8 cellular contexts compared by ENCODE assay signal in genomic region chr7:102479982-102480637, GRCh38. TPM values are rescaled to one million over a fixed set of nuclear protein-coding genes. Genes with fewer than 3 reads are reported as not detected.
DNase-seq lines count a peak whose midpoint lies in the region; ATAC-seq, FAIRE-seq and TF ChIP-seq lines count a peak whose summit lies in the region.
"Not testable (repeated sequence)": the region's sequence is repeated elsewhere in the genome, so short reads cannot be mapped to it uniquely, and the experiment has no call there.

No MANE protein-coding gene starts in this region.

- H3K27ac ChIP-seq in endothelial cell of umbilical vein (ENCODE audit: insufficient read depth, low read depth, low read length); osteoblast (ENCODE audit: low read depth, low read length); stomach: not testable (repeated sequence)

- ATAC-seq in WTC11; activated naive CD4-positive, alpha-beta T cell treated with anti-CD3 and anti-CD28 coated beads, Interleukin-2, amount 50 U/mL, for 72 hours: not testable (repeated sequence)

- POLR2A ChIA-PET in WTC11 (lab: Charles Lee); endothelial cell of umbilical vein (lab: Charles Lee): not testable (repeated sequence)

- intact Hi-C loops in endothelial cell of umbilical vein (cut with micrococcal nuclease); stomach (cut with DNase I; ENCODE audit: low total_unique reads): not testable (repeated sequence)

- not testable (repeated sequence) for H3K27me3 Mint-ChIP-seq in HFFc6 (ENCODE audit: insufficient read depth); WTC11 (ENCODE audit: low read depth); immature natural killer cell (ENCODE audit: low read depth in 3 of 3)

- not testable (repeated sequence) for H3K79me2 ChIP-seq in endothelial cell of umbilical vein (ENCODE audit: control insufficient read depth, insufficient read depth, low read length); osteoblast (ENCODE audit: insufficient read depth, low read length)

- not testable (repeated sequence) for H3K36me3 ChIP-seq in endothelial cell of umbilical vein (ENCODE audit: control insufficient read depth in 2 of 2, extremely low read depth in 1 of 2, insufficient read depth in 2 of 2, low read length in 2 of 2); osteoblast (ENCODE audit: insufficient read depth, low read length); stomach

- H3K36me3 Mint-ChIP-seq in HFFc6 (ENCODE audit: low read depth); WTC11; activated naive CD4-positive, alpha-beta T cell treated with anti-CD3 and anti-CD28 coated beads, Interleukin-2, amount 50 U/mL, for 72 hours; immature natural killer cell: not testable (repeated sequence)

- dilution Hi-C loops in endothelial cell of umbilical vein (cut with MboI; ENCODE audit: extremely low pct_ligation_motif_present, low sequenced_read_pairs): not testable (repeated sequence)

- not testable (repeated sequence) for H3K27ac Mint-ChIP-seq in HFFc6; WTC11; activated naive CD4-positive, alpha-beta T cell treated with anti-CD3 and anti-CD28 coated beads, Interleukin-2, amount 50 U/mL, for 72 hours; immature natural killer cell

- not testable (repeated sequence) for H3K9me1 ChIP-seq in endothelial cell of umbilical vein (replicated peaks; ENCODE audit: control insufficient read depth, extremely low read depth, insufficient read depth, low read length)

- H3K9me3 ChIP-seq in endothelial cell of umbilical vein (replicated peaks; ENCODE audit: control insufficient read depth, insufficient read depth, low read length); osteoblast (ENCODE audit: low read depth, low read length); stomach: not testable (repeated sequence)

- TF ChIP-seq EP300 in stomach (IDR thresholded peaks at IDR 0.05): not testable (repeated sequence)

- not testable (repeated sequence) for H3K27me3 ChIP-seq in endothelial cell of umbilical vein (ENCODE audit: control insufficient read depth in 2 of 2, insufficient read depth in 2 of 2, low read length in 2 of 2); osteoblast (ENCODE audit: insufficient read depth, low read length); stomach

- not testable (repeated sequence) for H3K9me3 Mint-ChIP-seq in HFFc6; WTC11; activated naive CD4-positive, alpha-beta T cell treated with anti-CD3 and anti-CD28 coated beads, Interleukin-2, amount 50 U/mL, for 72 hours; immature natural killer cell

- not testable (repeated sequence) for H3K4me3 Mint-ChIP-seq in HFFc6, WTC11
- H3K4me3 Mint-ChIP-seq in immature natural killer cell: peak overlapping the region in 1 of 5 donors; percentile 19

- FAIRE-seq in endothelial cell of umbilical vein (lab: Jason Lieb, UNC): not testable (repeated sequence)

- not testable (repeated sequence) for DNase-seq in AG09309 (ENCODE audit: low read depth); endothelial cell of umbilical vein (ENCODE audit: low read depth, low spot score); osteoblast (ENCODE audit: insufficient read length, low spot score, missing footprints)
- peak; percentile 52 for DNase-seq in HFFc6
- DNase-seq in WTC11 (ENCODE audit: low spot score): peak; percentile 84
- DNase-seq in activated naive CD4-positive, alpha-beta T cell treated with anti-CD3 and anti-CD28 coated beads, Interleukin-2, amount 50 U/mL, for 72 hours (ENCODE audit: low spot score in 2 of 2): peak; percentile 45 to 60
- peak in 2 of 3 donors; percentile 23 to 24 for DNase-seq in immature natural killer cell
- peak; percentile 59 for DNase-seq in stomach

- H3K4me1 Mint-ChIP-seq in HFFc6 (ENCODE audit: low read depth); WTC11; immature natural killer cell: not testable (repeated sequence)

- not testable (repeated sequence) for H3K9ac ChIP-seq in endothelial cell of umbilical vein (replicated peaks; ENCODE audit: extremely low read depth, insufficient read depth, low read length)

- not testable (repeated sequence) for BruUV-seq in endothelial cell of umbilical vein (replicated peaks; lab: Mats Ljungman, UMichigan)

- not testable (repeated sequence) for H3K4me1 ChIP-seq in endothelial cell of umbilical vein (ENCODE audit: control insufficient read depth, extremely low read depth, insufficient read depth, low read length); osteoblast (ENCODE audit: insufficient read depth, low read length); stomach

- H3K4me3 ChIP-seq in AG09309 (ENCODE audit: control insufficient read depth, low read depth, low read length); endothelial cell of umbilical vein (replicated peaks in 1 of 3; ENCODE audit: insufficient read depth in 1 of 3, low read depth in 1 of 3, low read length in 3 of 3); osteoblast (ENCODE audit: insufficient read depth, low read length); stomach: not testable (repeated sequence)

- WGBS in stomach, 5 donors: 1 to 8% (median 4%) methylated on average over 6 to 8 of the region's 11 CpGs

- not testable (repeated sequence) for H3K4me2 ChIP-seq in endothelial cell of umbilical vein (ENCODE audit: insufficient read depth, low read length); osteoblast (ENCODE audit: insufficient read depth, low read length)

- TF ChIP-seq CTCF in AG09309 (IDR thresholded peaks at IDR 0.05; ENCODE audit: control insufficient read depth, insufficient read depth, low read depth, low read length, missing control alignments) (peak; percentile 39), HFFc6 (IDR thresholded peaks at IDR 0.05) (peak; percentile 69), endothelial cell of umbilical vein (IDR thresholded peaks at IDR 0.05; ENCODE audit: extremely low read depth in 1 of 2, insufficient read depth in 1 of 2, low read depth in 1 of 2, low read length in 2 of 2) (peak; percentile 16 to 34), osteoblast (IDR thresholded peaks at IDR 0.05; ENCODE audit: extremely low read depth, low read depth, low read length) (peak; percentile 27), stomach (IDR thresholded peaks at IDR 0.05) (peak in 3 of 7 experiments; percentile 19 to 49 (median 31))
- not testable (repeated sequence) for TF ChIP-seq CTCF in WTC11 (IDR thresholded peaks at IDR 0.05)

- H2AFZ ChIP-seq in endothelial cell of umbilical vein (ENCODE audit: low read depth, low read length); osteoblast (ENCODE audit: low read length): not testable (repeated sequence)

- not testable (repeated sequence) for TF ChIP-seq POLR2A in endothelial cell of umbilical vein (IDR thresholded peaks at IDR 0.05; ENCODE audit: low read depth, low read length); stomach (IDR thresholded peaks at IDR 0.05)

- H4K20me1 ChIP-seq in endothelial cell of umbilical vein (replicated peaks; ENCODE audit: control insufficient read depth, extremely low read depth, insufficient read depth, low read length); osteoblast (ENCODE audit: insufficient read depth, low read length): not testable (repeated sequence)

- CTCF ChIA-PET in WTC11 (lab: Charles Lee): interaction anchor here (0.8 kb wide), 1 partner anchor 192 kb away, joined by 5 read pairs; no protein-coding TSS in a partner anchor
- CTCF ChIA-PET in endothelial cell of umbilical vein (lab: Charles Lee): not testable (repeated sequence)

RNA-seq across cellular contexts. Expression of gene POLR2J, which starts 1.4 kb away (rescaled TPM):
- total RNA-seq in HFFc6 (2021; fragmentation: NEBNext Ultra II Directional; extraction: Animal tissue kit (Norgen Biotek cat#: 25700)): 10 to 100 TPM; 61.8 to 76.5 (median 66.0) TPM
- 45.9 to 51.7 TPM (median 50.5 TPM) in 3 replicates for total RNA-seq in WTC11 (2021)
- total RNA-seq in activated naive CD4-positive, alpha-beta T cell treated with anti-CD3 and anti-CD28 coated beads, Interleukin-2, amount 50 U/mL, for 72 hours: 10 to 100 TPM; 56.9 to 79.6 TPM
- 48.7 and 48.9 TPM in 2 replicates for total RNA-seq in endothelial cell of umbilical vein
- 93.6 and 114 TPM in 2 replicates for polyA plus RNA-seq in endothelial cell of umbilical vein
- polyA plus RNA-seq in endothelial cell of umbilical vein (2011; cell fraction: cytosol; rRNA removed): 65.0 and 94.8 TPM in 2 replicates
- polyA plus RNA-seq in endothelial cell of umbilical vein (2011; cell fraction: nucleus; rRNA removed): 28.0 and 35.7 TPM in 2 replicates
- 74.2 and 80.3 TPM in 2 replicates for polyA plus RNA-seq in endothelial cell of umbilical vein (2012)
- 17.4 and 22.2 TPM in 2 replicates for polyA minus RNA-seq in endothelial cell of umbilical vein
- polyA minus RNA-seq in endothelial cell of umbilical vein (2011; cell fraction: cytosol; rRNA and poly(A)+ RNA removed): 27.9 TPM
- 20.2 and 35.8 TPM in 2 replicates for polyA minus RNA-seq in endothelial cell of umbilical vein (2011; cell fraction: nucleus; rRNA and poly(A)+ RNA removed)
- 100 to 1,000 TPM; 103 to 115 (median 115) TPM for polyA plus RNA-seq in immature natural killer cell
- 27.1 and 27.9 TPM in 2 replicates for total RNA-seq in osteoblast
- total RNA-seq in stomach: 1 to 10 TPM; 1.2 to 8.1 (median 5.7) TPM
- polyA plus RNA-seq in stomach: 100 to 1,000 TPM; 100 to 152 (median 141) TPM

RNA-seq across cellular contexts. Expression of gene LRWD1, which starts 15.3 kb away (rescaled TPM):
- total RNA-seq in HFFc6 (2021; fragmentation: NEBNext Ultra II Directional; extraction: Animal tissue kit (Norgen Biotek cat#: 25700)): 10 to 100 TPM; 19.4 to 28.2 (median 23.0) TPM
- total RNA-seq in WTC11 (2021) (37.4 to 41.7 TPM (median 39.6 TPM) in 3 replicates), endothelial cell of umbilical vein (22.7 and 25.3 TPM in 2 replicates), osteoblast (20.0 and 24.2 TPM in 2 replicates), stomach (100 to 1,000 TPM in 1 of 5 donors, 10 to 100 TPM in 3, 1 to 10 TPM in 1; 4.5 to 238 (median 14.7) TPM)
- 10 to 100 TPM; 11.6 to 12.5 TPM for total RNA-seq in activated naive CD4-positive, alpha-beta T cell treated with anti-CD3 and anti-CD28 coated beads, Interleukin-2, amount 50 U/mL, for 72 hours
- polyA plus RNA-seq in endothelial cell of umbilical vein (21.7 and 25.4 TPM in 2 replicates), immature natural killer cell (10 to 100 TPM; 13.5 to 22.8 (median 21.5) TPM), stomach (10 to 100 TPM in 2 of 3 donors, 1 to 10 TPM in 1; 9.1 to 12.7 (median 11.4) TPM)
- 17.0 and 21.5 TPM in 2 replicates for polyA plus RNA-seq in endothelial cell of umbilical vein (2011; cell fraction: cytosol; rRNA removed)
- polyA plus RNA-seq in endothelial cell of umbilical vein (2011; cell fraction: nucleus; rRNA removed): 28.6 and 32.3 TPM in 2 replicates
- polyA plus RNA-seq in endothelial cell of umbilical vein (2012): 12.2 and 12.8 TPM in 2 replicates
- 10.4 and 12.3 TPM in 2 replicates for polyA minus RNA-seq in endothelial cell of umbilical vein
- 18.0 TPM for polyA minus RNA-seq in endothelial cell of umbilical vein (2011; cell fraction: cytosol; rRNA and poly(A)+ RNA removed)
- polyA minus RNA-seq in endothelial cell of umbilical vein (2011; cell fraction: nucleus; rRNA and poly(A)+ RNA removed): 6.4 and 9.2 TPM in 2 replicates

RNA-seq across cellular contexts. Expression of gene ALKBH4, which starts 15.4 kb away (rescaled TPM):
- total RNA-seq in HFFc6 (2021; fragmentation: NEBNext Ultra II Directional; extraction: Animal tissue kit (Norgen Biotek cat#: 25700)): 10 to 100 TPM in 3 of 6 experiments, 1 to 10 TPM in 3; 9.6 to 11.0 (median 10.0) TPM
- total RNA-seq in WTC11 (2021) (20.4 to 24.8 TPM (median 22.9 TPM) in 3 replicates), endothelial cell of umbilical vein (9.9 and 10.8 TPM in 2 replicates), osteoblast (13.6 and 16.3 TPM in 2 replicates), stomach (10 to 100 TPM in 1 of 5 donors, 1 to 10 TPM in 4; 1.2 to 27.4 (median 7.5) TPM)
- total RNA-seq in activated naive CD4-positive, alpha-beta T cell treated with anti-CD3 and anti-CD28 coated beads, Interleukin-2, amount 50 U/mL, for 72 hours: 1 to 10 TPM; 8.2 to 9.3 TPM
- polyA plus RNA-seq in endothelial cell of umbilical vein (5.3 and 7.8 TPM in 2 replicates), immature natural killer cell (10 to 100 TPM; 16.2 to 25.8 (median 18.5) TPM), stomach (1 to 10 TPM; 8.7 to 9.5 (median 9.2) TPM)
- polyA plus RNA-seq in endothelial cell of umbilical vein (2011; cell fraction: cytosol; rRNA removed): 5.7 and 6.2 TPM in 2 replicates
- polyA plus RNA-seq in endothelial cell of umbilical vein (2011; cell fraction: nucleus; rRNA removed): 2.1 and 2.5 TPM in 2 replicates
- polyA plus RNA-seq in endothelial cell of umbilical vein (2012): 4.3 and 4.8 TPM in 2 replicates
- 1.7 and 2.5 TPM in 2 replicates for polyA minus RNA-seq in endothelial cell of umbilical vein
- 3.8 TPM for polyA minus RNA-seq in endothelial cell of umbilical vein (2011; cell fraction: cytosol; rRNA and poly(A)+ RNA removed)
- 1.6 and 1.9 TPM in 2 replicates for polyA minus RNA-seq in endothelial cell of umbilical vein (2011; cell fraction: nucleus; rRNA and poly(A)+ RNA removed)

RNA-seq across cellular contexts. Expression of gene RASA4B, which starts 37.5 kb away (rescaled TPM):
- total RNA-seq in HFFc6 (2021; fragmentation: NEBNext Ultra II Directional; extraction: Animal tissue kit (Norgen Biotek cat#: 25700)): 10 to 100 TPM; 16.4 to 26.2 (median 20.2) TPM
- total RNA-seq in WTC11 (2021) (3.6 to 6.2 TPM (median 3.9 TPM) in 3 replicates), endothelial cell of umbilical vein (5.8 and 9.8 TPM in 2 replicates), osteoblast (1.8 and 3.3 TPM in 2 replicates), stomach (10 to 100 TPM in 4 of 5 donors, 1 to 10 TPM in 1; 8.6 to 28.6 (median 13.0) TPM)
- total RNA-seq in activated naive CD4-positive, alpha-beta T cell treated with anti-CD3 and anti-CD28 coated beads, Interleukin-2, amount 50 U/mL, for 72 hours: 10 to 100 TPM; 21.8 to 23.9 TPM
- polyA plus RNA-seq in endothelial cell of umbilical vein (3.2 and 4.7 TPM in 2 replicates), immature natural killer cell (1 to 10 TPM; 1.8 to 2.7 (median 2.1) TPM), stomach (10 to 100 TPM in 2 of 3 donors, 1 to 10 TPM in 1; 9.3 to 35.9 (median 23.2) TPM)
- 2.3 and 3.8 TPM in 2 replicates for polyA plus RNA-seq in endothelial cell of umbilical vein (2011; cell fraction: cytosol; rRNA removed)
- 9.7 and 11.5 TPM in 2 replicates for polyA plus RNA-seq in endothelial cell of umbilical vein (2011; cell fraction: nucleus; rRNA removed)
- 4.8 and 9.8 TPM in 2 replicates for polyA plus RNA-seq in endothelial cell of umbilical vein (2012)
- polyA minus RNA-seq in endothelial cell of umbilical vein: 4.2 and 4.5 TPM in 2 replicates
- 2.8 TPM for polyA minus RNA-seq in endothelial cell of umbilical vein (2011; cell fraction: cytosol; rRNA and poly(A)+ RNA removed)
- polyA minus RNA-seq in endothelial cell of umbilical vein (2011; cell fraction: nucleus; rRNA and poly(A)+ RNA removed): 2.3 and 4.6 TPM in 2 replicates

RNA-seq across cellular contexts. Expression of gene ORAI2, which starts 46.7 kb away (rescaled TPM):
- 10 to 100 TPM; 49.4 to 72.5 (median 54.9) TPM for total RNA-seq in HFFc6 (2021; fragmentation: NEBNext Ultra II Directional; extraction: Animal tissue kit (Norgen Biotek cat#: 25700))
- 22.2 to 25.9 TPM (median 24.7 TPM) in 3 replicates for total RNA-seq in WTC11 (2021)
- 10 to 100 TPM; 25.8 to 26.7 TPM for total RNA-seq in activated naive CD4-positive, alpha-beta T cell treated with anti-CD3 and anti-CD28 coated beads, Interleukin-2, amount 50 U/mL, for 72 hours
- total RNA-seq in endothelial cell of umbilical vein: 67.4 and 84.1 TPM in 2 replicates
- polyA plus RNA-seq in endothelial cell of umbilical vein: 99.1 and 138 TPM in 2 replicates
- polyA plus RNA-seq in endothelial cell of umbilical vein (2011; cell fraction: cytosol; rRNA removed): 66.6 and 86.5 TPM in 2 replicates
- polyA plus RNA-seq in endothelial cell of umbilical vein (2011; cell fraction: nucleus; rRNA removed): 23.8 and 27.2 TPM in 2 replicates
- 51.6 and 66.4 TPM in 2 replicates for polyA plus RNA-seq in endothelial cell of umbilical vein (2012)
- polyA minus RNA-seq in endothelial cell of umbilical vein: 98.8 and 108 TPM in 2 replicates
- polyA minus RNA-seq in endothelial cell of umbilical vein (2011; cell fraction: cytosol; rRNA and poly(A)+ RNA removed): 15.5 TPM
- 25.5 and 27.4 TPM in 2 replicates for polyA minus RNA-seq in endothelial cell of umbilical vein (2011; cell fraction: nucleus; rRNA and poly(A)+ RNA removed)
- polyA plus RNA-seq in immature natural killer cell: 100 to 1,000 TPM in 1 of 3 donors, 10 to 100 TPM in 2; 73.5 to 125 (median 80.6) TPM
- total RNA-seq in osteoblast: 44.2 and 57.5 TPM in 2 replicates
- 10 to 100 TPM in 1 of 5 donors, 1 to 10 TPM in 2, under 1 TPM in 1, not detected in 1; 0.58 to 44.3 (median 9.1) TPM for total RNA-seq in stomach
- 1 to 10 TPM; 1.9 to 8.0 (median 5.7) TPM for polyA plus RNA-seq in stomach
